Comparison of ENCODE assay signal across 13 cellular contexts in the genomic region with DNA sequence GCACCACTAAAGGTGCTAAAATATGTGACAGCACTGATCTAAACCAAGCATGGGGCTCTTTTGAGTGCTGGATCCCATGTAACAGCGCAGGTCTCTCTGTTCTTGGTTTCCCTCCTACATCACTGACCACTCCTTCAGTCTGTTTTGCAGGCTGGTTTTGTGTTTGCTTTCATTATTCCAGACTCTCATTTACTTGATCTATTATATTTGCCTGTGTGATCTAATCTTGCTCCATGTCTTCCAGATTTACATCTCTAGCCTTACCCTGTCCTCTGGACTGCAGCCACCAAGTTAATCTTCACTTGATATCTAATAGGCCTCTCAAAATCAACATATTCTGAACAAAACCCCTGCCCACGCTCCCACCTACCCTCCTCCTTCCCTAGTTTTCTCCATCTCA. TPM values are rescaled to one million over a fixed set of nuclear protein-coding genes. Genes with fewer than 3 reads are reported as not detected.
A peak's percentile ranks its signal among the peaks of the same experiment; 100 is the strongest.
DNase-seq lines count a peak whose midpoint lies in the region; ATAC-seq and TF ChIP-seq lines count a peak whose summit lies in the region.
"Had no signal": no experiment of that assay in that cellular context is flagged by ENCODE, and none has a peak within 500 bp of the region (broad histone marks: within the 10 kb centered on the region; RNA-seq: fewer than 3 reads in every experiment).

No MANE protein-coding gene starts in this region.

- no peaks in the 10 kb centered on the region for H3K27me3 Mint-ChIP-seq in activated CD4-positive, alpha-beta T cell treated with anti-CD3 and anti-CD28 coated beads, Interleukin-2, amount 10 ng/mL, durations not matched to agents 7 days and 5 days
- H3K27me3 Mint-ChIP-seq: progenitor cell of endocrine pancreas had no signal

- peaks cover 21% of the 10 kb centered on the region for H3K36me3 Mint-ChIP-seq in activated CD4-positive, alpha-beta T cell treated with anti-CD3 and anti-CD28 coated beads, Interleukin-2, amount 10 ng/mL, durations not matched to agents 7 days and 5 days (ENCODE audit: low read depth)

- H3K4me1 Mint-ChIP-seq in activated CD4-positive, alpha-beta T cell treated with anti-CD3 and anti-CD28 coated beads, Interleukin-2, amount 10 ng/mL, durations not matched to agents 7 days and 5 days = peaks cover 27% of the 10 kb centered on the region

- in situ Hi-C loops in brain microvascular endothelial cell (cut with HindIII; ENCODE audit: low pct_ligation_motif_present, low sequenced_read_pairs) = no loop called here

- peaks cover 80% of the 10 kb centered on the region for H3K79me2 ChIP-seq in osteoblast (ENCODE audit: insufficient read depth, low read length)

- no peak overlapping the region for H2AFZ ChIP-seq in osteoblast (ENCODE audit: low read length)

- no peaks in the 10 kb centered on the region for H3K9me3 Mint-ChIP-seq in activated CD4-positive, alpha-beta T cell treated with anti-CD3 and anti-CD28 coated beads, Interleukin-2, amount 10 ng/mL, durations not matched to agents 7 days and 5 days

- TF ChIP-seq CTCF in brain microvascular endothelial cell (IDR thresholded peaks at IDR 0.05; ENCODE audit: low read depth, low read length, missing control alignments) (no peak), osteoblast (IDR thresholded peaks at IDR 0.05; ENCODE audit: extremely low read depth, low read depth, low read length) (no peak), RWPE1 (conservative IDR thresholded peaks at IDR 0.05; ENCODE audit: low read depth) (no peak)

- H3K27ac ChIP-seq in brain microvascular endothelial cell (peak overlapping the region; percentile 2), osteoblast (ENCODE audit: low read depth, low read length) (peak overlapping the region; percentile 53), RWPE1 (no peak overlapping the region)
- H3K27ac ChIP-seq: coronary artery, suprapubic skin had no signal

- peak; percentile 7 for ATAC-seq in HG03039 (IDR thresholded peaks at IDR 0.05; ENCODE audit: unreplicated experiment)

- no peak for DNase-seq in activated CD4-positive, alpha-beta T cell treated with anti-CD3 and anti-CD28 coated beads, Interleukin-2, amount 10 ng/mL, durations not matched to agents 7 days and 5 days
- no peak for DNase-seq in activated CD4-positive, alpha-beta T cell treated with anti-CD3 and anti-CD28 coated beads, Interleukin-2, amount 50 U/mL, for 4 hours
- no peak for DNase-seq in brain microvascular endothelial cell
- DNase-seq in osteoblast (ENCODE audit: insufficient read length, low spot score, missing footprints) = no peak
- DNase-seq in HT-29 (ENCODE audit: low spot score) = no peak
- no peak for DNase-seq in HK-2 (ENCODE audit: unreplicated experiment)
- DNase-seq in RWPE1 (ENCODE audit: low spot score) = no peak
- DNase-seq: activated gamma-delta T cell, NCI-H187 treated with DMSO at 0.1 percent for 48 hours had no signal

- H3K4me2 ChIP-seq in osteoblast (ENCODE audit: insufficient read depth, low read length) = peak overlapping the region; percentile 49

- H3K9me3 ChIP-seq in osteoblast (ENCODE audit: low read depth, low read length) = no peaks in the 10 kb centered on the region
- H3K9me3 ChIP-seq: suprapubic skin had no signal

- peaks cover 5% of the 10 kb centered on the region for H4K20me1 ChIP-seq in osteoblast (ENCODE audit: insufficient read depth, low read length)

- peak overlapping the region; percentile 46 for H3K27ac Mint-ChIP-seq in activated CD4-positive, alpha-beta T cell treated with anti-CD3 and anti-CD28 coated beads, Interleukin-2, amount 10 ng/mL, durations not matched to agents 7 days and 5 days

- H3K27me3 ChIP-seq in brain microvascular endothelial cell (replicated peaks) = no peaks in the 10 kb centered on the region
- no peaks in the 10 kb centered on the region for H3K27me3 ChIP-seq in osteoblast (ENCODE audit: insufficient read depth, low read length)
- H3K27me3 ChIP-seq: suprapubic skin had no signal

- POLR2A ChIA-PET in activated CD4-positive, alpha-beta T cell treated with anti-CD3 and anti-CD28 coated beads, Interleukin-2, amount 10 ng/mL, durations not matched to agents 7 days and 5 days (lab: Charles Lee) = interaction anchor here (0.6 kb wide), 1 partner anchor 113 kb away, joined by 3 read pairs; no protein-coding TSS in a partner anchor
- POLR2A ChIA-PET in RWPE1 (lab: Yijun Ruan, JAX; ENCODE audit: low non-redundant PET) = no interaction called here

- CTCF ChIA-PET in activated CD4-positive, alpha-beta T cell treated with anti-CD3 and anti-CD28 coated beads, Interleukin-2, amount 10 ng/mL, durations not matched to agents 7 days and 5 days (lab: Charles Lee) = no interaction called here
- CTCF ChIA-PET in RWPE1 (lab: Yijun Ruan, JAX) = interaction anchor here (0.6 kb wide), 1 partner anchor 331 kb away, joined by 9 read pairs; no protein-coding TSS in a partner anchor

- H3K4me1 ChIP-seq in osteoblast (ENCODE audit: insufficient read depth, low read length) = peaks cover 59% of the 10 kb centered on the region

- H3K4me3 ChIP-seq in brain microvascular endothelial cell (ENCODE audit: low read depth, low read length) (no peak overlapping the region), osteoblast (ENCODE audit: insufficient read depth, low read length) (no peak overlapping the region)
- H3K4me3 ChIP-seq: coronary artery, suprapubic skin had no signal

- H3K36me3 ChIP-seq in brain microvascular endothelial cell (replicated peaks) (peaks cover 62% of the 10 kb centered on the region), osteoblast (ENCODE audit: insufficient read depth, low read length) (peaks cover 82% of the 10 kb centered on the region)

- H3K4me3 Mint-ChIP-seq in activated CD4-positive, alpha-beta T cell treated with anti-CD3 and anti-CD28 coated beads, Interleukin-2, amount 10 ng/mL, durations not matched to agents 7 days and 5 days = no peak overlapping the region

RNA-seq across cellular contexts. Expression of gene GLIPR1, which starts 8.6 kb away (rescaled TPM):
- 10 to 100 TPM; 35.2 to 43.6 TPM for total RNA-seq in activated CD4-positive, alpha-beta T cell treated with anti-CD3 and anti-CD28 coated beads, Interleukin-2, amount 10 ng/mL, durations not matched to agents 7 days and 5 days
- total RNA-seq in osteoblast = 83.2 and 89.3 TPM in 2 replicates
- total RNA-seq in HT-29 (2014; rRNA removed; shearing (Covaris generic)) = 0.52 and 1.2 TPM in 2 replicates

RNA-seq across cellular contexts. Expression of gene KRR1, which starts 22.2 kb away (rescaled TPM):
- total RNA-seq in activated CD4-positive, alpha-beta T cell treated with anti-CD3 and anti-CD28 coated beads, Interleukin-2, amount 10 ng/mL, durations not matched to agents 7 days and 5 days = 10 to 100 TPM; 72.6 to 75.3 TPM
- 37.4 and 45.6 TPM in 2 replicates for total RNA-seq in osteoblast
- 12.1 and 14.6 TPM in 2 replicates for total RNA-seq in HT-29 (2014; rRNA removed; shearing (Covaris generic))

Comparison
In these comparisons a context has a peak if more than half of its experiments do, and no peak if none do; other contexts are left out.
1. RNA of gene GLIPR1, which starts 8.6 kb away (total RNA-seq): 83.2 to 89.3 TPM in osteoblast and 35.2 to 43.6 TPM in activated CD4-positive, alpha-beta T cell treated with anti-CD3 and anti-CD28 coated beads, Interleukin-2, amount 10 ng/mL, durations not matched to agents 7 days and 5 days; 0.52 to 1.2 TPM in HT-29; every median in the first group is over 10 times any median in the second.